Comparison of ENCODE assay signal across 6 cellular contexts in the genomic region with DNA sequence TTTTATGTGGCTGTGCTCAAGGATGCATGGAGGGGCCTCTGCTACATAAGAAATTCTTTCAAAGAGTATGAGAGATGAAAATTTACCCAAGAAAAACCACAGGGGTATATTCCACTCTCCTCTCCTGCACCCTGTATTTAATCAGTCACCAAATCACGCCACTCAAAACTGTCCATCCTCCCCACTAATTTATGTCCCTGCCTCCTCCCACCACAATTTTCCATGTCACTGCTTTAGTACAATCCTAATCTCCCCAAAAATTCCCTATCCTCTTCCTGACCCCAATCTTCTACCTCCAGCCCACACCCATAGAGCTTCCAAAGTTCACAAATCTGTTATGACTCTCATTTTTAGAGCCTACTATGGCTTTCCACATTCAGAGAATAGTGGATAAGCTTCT.
"Had no signal": no experiment of that assay in that cellular context is flagged by ENCODE, and none has a peak within 500 bp of the region (broad histone marks: within the 10 kb centered on the region; RNA-seq: fewer than 3 reads in every experiment).

No MANE protein-coding gene starts in this region.

- H3K27ac Mint-ChIP-seq: IgD-negative memory B cell had no signal

- H3K4me3 ChIP-seq: K562 had no signal

- DNase-seq: IMR-90, KBM-7, KG1 had no signal

- H3K27ac ChIP-seq: HL-60 had no signal

- H3K27me3 Mint-ChIP-seq: IgD-negative memory B cell had no signal

- H3K4me3 Mint-ChIP-seq: IgD-negative memory B cell had no signal

- H3K4me1 Mint-ChIP-seq: IgD-negative memory B cell had no signal
